In genomic region chr19:13689050-13689449, GRCh38 we compare ENCODE assay signal across 9 cellular contexts.
DNase-seq lines count a peak whose midpoint lies in the region; ATAC-seq and TF ChIP-seq lines count a peak whose summit lies in the region.
"Had no signal": no experiment of that assay in that cellular context is flagged by ENCODE, and none has a peak within 500 bp of the region (broad histone marks: within the 10 kb centered on the region; RNA-seq: fewer than 3 reads in every experiment).

No MANE protein-coding gene starts in this region.

- H3K23ac ChIP-seq in IMR-90 (ENCODE audit: low read depth, low read length): no peak overlapping the region

- TF ChIP-seq RAD21 in IMR-90 (IDR thresholded peaks at IDR 0.05; ENCODE audit: low read length): no peak

- H3K27ac Mint-ChIP-seq in activated CD4-positive, alpha-beta T cell treated with anti-CD3 and anti-CD28 coated beads, Interleukin-2, amount 10 ng/mL, durations not matched to agents 7 days and 5 days: no peak overlapping the region
- H3K27ac Mint-ChIP-seq in WTC11: no peak overlapping the region
- H3K27ac Mint-ChIP-seq in mesothelial cell of epicardium: no peak overlapping the region

- no peak overlapping the region for H2BK20ac ChIP-seq in IMR-90 (ENCODE audit: low read depth, low read length)

- POLR2A ChIA-PET in activated CD4-positive, alpha-beta T cell treated with anti-CD3 and anti-CD28 coated beads, Interleukin-2, amount 10 ng/mL, durations not matched to agents 7 days and 5 days (lab: Charles Lee): no interaction called here
- POLR2A ChIA-PET in IMR-90 (lab: Charles Lee; ENCODE audit: unreplicated experiment): no interaction called here
- POLR2A ChIA-PET in WTC11 (lab: Charles Lee): no interaction called here

- no peaks in the 10 kb centered on the region for H3K79me1 ChIP-seq in IMR-90 (ENCODE audit: low read depth in 1 of 2, low read length in 2 of 2)

- H2BK120ac ChIP-seq in IMR-90 (ENCODE audit: low read depth, low read length): no peak overlapping the region

- intact Hi-C loops in IMR-90 (cut with micrococcal nuclease) (no loop called here), mucosa of descending colon (cut with DNase I, micrococcal nuclease) (no loop called here), cardiac septum (cut with DNase I) (no loop called here)

- H3K9me3 Mint-ChIP-seq in activated CD4-positive, alpha-beta T cell treated with anti-CD3 and anti-CD28 coated beads, Interleukin-2, amount 10 ng/mL, durations not matched to agents 7 days and 5 days: no peaks in the 10 kb centered on the region
- H3K9me3 Mint-ChIP-seq in WTC11 (peaks cover 11% of the 10 kb centered on the region), mesothelial cell of epicardium (no peaks in the 10 kb centered on the region)

- dilution Hi-C loops in IMR-90 (cut with HindIII; ENCODE audit: low sequenced_read_pairs, unreplicated experiment): no loop called here

- H2BK15ac ChIP-seq in IMR-90 (ENCODE audit: low read depth, low read length): no peak overlapping the region

- H4K20me1 ChIP-seq in IMR-90 (ENCODE audit: insufficient read depth, low read length): no peaks in the 10 kb centered on the region

- no peaks in the 10 kb centered on the region for H3K36me3 Mint-ChIP-seq in activated CD4-positive, alpha-beta T cell treated with anti-CD3 and anti-CD28 coated beads, Interleukin-2, amount 10 ng/mL, durations not matched to agents 7 days and 5 days (ENCODE audit: low read depth)
- 0 out of 2 replicates have a peak, but pooled peaks cover 2% of the 10 kb centered on the region for H3K36me3 Mint-ChIP-seq in WTC11
- H3K36me3 Mint-ChIP-seq in mesothelial cell of epicardium: no peaks in the 10 kb centered on the region

- H3K27me3 ChIP-seq in IMR-90 (ENCODE audit: control insufficient read depth, insufficient read depth, low read length): peaks cover 9% of the 10 kb centered on the region

- no peak overlapping the region for H3K56ac ChIP-seq in IMR-90 (ENCODE audit: extremely low read depth, insufficient read depth, low read length)

- CTCF ChIA-PET in activated CD4-positive, alpha-beta T cell treated with anti-CD3 and anti-CD28 coated beads, Interleukin-2, amount 10 ng/mL, durations not matched to agents 7 days and 5 days (lab: Charles Lee): no interaction called here
- CTCF ChIA-PET in IMR-90 (lab: Yijun Ruan, JAX) (no interaction called here), WTC11 (lab: Charles Lee) (interaction anchor here (2.7 kb wide), 1 partner anchor 32 kb away, joined by 6 read pairs; no protein-coding TSS in a partner anchor)

- no peak overlapping the region for H2BK5ac ChIP-seq in IMR-90 (ENCODE audit: low read depth, low read length, poor library complexity, severe bottlenecking)

- no peak overlapping the region for H3K4me3 Mint-ChIP-seq in activated CD4-positive, alpha-beta T cell treated with anti-CD3 and anti-CD28 coated beads, Interleukin-2, amount 10 ng/mL, durations not matched to agents 7 days and 5 days
- H3K4me3 Mint-ChIP-seq in WTC11 (no peak overlapping the region), mesothelial cell of epicardium (no peak overlapping the region)

- H3K4me3 ChIP-seq in IMR-90 (ENCODE audit: insufficient read depth, low read depth, low read length) (no peak overlapping the region), mucosa of descending colon (no peak overlapping the region)

- H3K9me1 ChIP-seq in IMR-90 (ENCODE audit: insufficient read depth, low read length): no peaks in the 10 kb centered on the region

- H3K4ac ChIP-seq in IMR-90 (ENCODE audit: low read depth, low read length): no peak overlapping the region

- no peak overlapping the region for H3K4me2 ChIP-seq in IMR-90 (ENCODE audit: low read depth, low read length)

- no peak overlapping the region for H4K5ac ChIP-seq in IMR-90 (ENCODE audit: low read depth, low read length)

- peaks cover 3% of the 10 kb centered on the region for H3K27me3 Mint-ChIP-seq in activated CD4-positive, alpha-beta T cell treated with anti-CD3 and anti-CD28 coated beads, Interleukin-2, amount 10 ng/mL, durations not matched to agents 7 days and 5 days
- peaks cover 30% of the 10 kb centered on the region for H3K27me3 Mint-ChIP-seq in WTC11 (ENCODE audit: low read depth)
- peaks cover 32% of the 10 kb centered on the region for H3K27me3 Mint-ChIP-seq in mesothelial cell of epicardium (ENCODE audit: low read depth)

- in situ Hi-C loops in IMR-90 (cut with MboI; ENCODE audit: low sequenced_read_pairs): no loop called here

- no peak overlapping the region for H4K8ac ChIP-seq in IMR-90 (ENCODE audit: low read depth in 2 of 2, low read length in 2 of 2)

- DNase-seq in activated CD4-positive, alpha-beta T cell treated with anti-CD3 and anti-CD28 coated beads, Interleukin-2, amount 10 ng/mL, durations not matched to agents 7 days and 5 days: peak; percentile 10
- no peak for DNase-seq in activated CD4-positive, alpha-beta T cell treated with anti-CD3 and anti-CD28 coated beads, Interleukin-2, amount 50 U/mL, for 1 hour
- DNase-seq in IMR-90: peak; percentile 15
- peak; percentile 19 for DNase-seq in WTC11 (ENCODE audit: low spot score)
- DNase-seq in mucosa of descending colon: peak in 1 of 3 donors; percentile 28
- no peak for DNase-seq in cardiac septum (ENCODE audit: low spot score)
- no peak for DNase-seq in midbrain (lab: John Stamatoyannopoulos, UW)
- DNase-seq in mesothelial cell of epicardium (ENCODE audit: low spot score in 2 of 2, unreplicated experiment in 2 of 2): no peak

- H3K4me1 Mint-ChIP-seq in activated CD4-positive, alpha-beta T cell treated with anti-CD3 and anti-CD28 coated beads, Interleukin-2, amount 10 ng/mL, durations not matched to agents 7 days and 5 days: peaks cover 2% of the 10 kb centered on the region
- peaks cover 5% of the 10 kb centered on the region for H3K4me1 Mint-ChIP-seq in WTC11
- no peaks in the 10 kb centered on the region for H3K4me1 Mint-ChIP-seq in mesothelial cell of epicardium

- ATAC-seq in IMR-90 (ENCODE audit: low read depth) (peak; percentile 49; the same call in 1 of the 2 replicates), WTC11 (peak; percentile 86), mucosa of descending colon (peak; percentile 40)

- no peaks in the 10 kb centered on the region for H3K4me1 ChIP-seq in IMR-90 (ENCODE audit: control insufficient read depth, insufficient read depth, low read length)
- no peaks in the 10 kb centered on the region for H3K4me1 ChIP-seq in mucosa of descending colon (ENCODE audit: low read depth)

- H4K91ac ChIP-seq in IMR-90 (ENCODE audit: insufficient read depth, low read depth, low read length): no peak overlapping the region

- no peaks in the 10 kb centered on the region for H3K36me3 ChIP-seq in IMR-90 (ENCODE audit: control insufficient read depth, insufficient read depth, low read length)
- no peaks in the 10 kb centered on the region for H3K36me3 ChIP-seq in mucosa of descending colon (ENCODE audit: low read depth)
- H3K36me3 ChIP-seq: neutrophil had no signal

- BruUV-seq in IMR-90 (replicated peaks; lab: Mats Ljungman, UMichigan): no TSS peak

- H3K27ac ChIP-seq in IMR-90 (ENCODE audit: insufficient read depth, low read length): no peak overlapping the region
- H3K27ac ChIP-seq: neutrophil had no signal

- peaks cover 2% of the 10 kb centered on the region; the same call in 1 of the 2 replicates for H3K9me3 ChIP-seq in IMR-90 (ENCODE audit: control insufficient read depth, insufficient read depth, low read length)
- H3K9me3 ChIP-seq in mucosa of descending colon: no peaks in the 10 kb centered on the region
- H3K9me3 ChIP-seq: neutrophil had no signal

- no peak overlapping the region for H2AK9ac ChIP-seq in IMR-90 (replicated peaks; ENCODE audit: low read depth, low read length, poor library complexity)

- no peak overlapping the region for H3K14ac ChIP-seq in IMR-90 (replicated peaks; ENCODE audit: low read depth, low read length)

- no peak overlapping the region for H3K18ac ChIP-seq in IMR-90 (ENCODE audit: low read depth, low read length)

- H2AFZ ChIP-seq in IMR-90 (replicated peaks; ENCODE audit: low read length, poor library complexity): peak overlapping the region; percentile 63

- TF ChIP-seq CTCF in IMR-90 (conservative IDR thresholded peaks at IDR 0.05; ENCODE audit: low read depth, low read length) (no peak), WTC11 (IDR thresholded peaks at IDR 0.05) (no peak), mucosa of descending colon (IDR thresholded peaks at IDR 0.05) (no peak), mesothelial cell of epicardium (IDR thresholded peaks at IDR 0.05; ENCODE audit: unreplicated experiment) (no peak)

- H2AK5ac ChIP-seq in IMR-90 (ENCODE audit: low read depth, low read length): no peak overlapping the region

- 70% methylated on average over 2 of the region's 3 CpGs; no CpG with 5 or more reads in 1 of the 2 experiments for WGBS in IMR-90 (ENCODE audit: extremely low coverage in 2 of 2, insufficient read length in 1 of 2), 2 experiments

- TF ChIP-seq POLR2A in IMR-90 (IDR thresholded peaks at IDR 0.05; ENCODE audit: low read depth, low read length): no peak

- H3K9ac ChIP-seq in IMR-90 (ENCODE audit: low read depth, low read length): no peak overlapping the region

TF ChIP-seq in IMR-90, 13 proteins besides CTCF, POLR2A, EP300 and RAD21:
- no peak for TF ChIP-seq MAZ (IDR thresholded peaks at IDR 0.05; ENCODE audit: borderline replicate concordance, low read depth, low read length)
- TF ChIP-seq RCOR1 (IDR thresholded peaks at IDR 0.05; ENCODE audit: insufficient replicate concordance, low read length): no peak
- TF ChIP-seq, protein P1, sequence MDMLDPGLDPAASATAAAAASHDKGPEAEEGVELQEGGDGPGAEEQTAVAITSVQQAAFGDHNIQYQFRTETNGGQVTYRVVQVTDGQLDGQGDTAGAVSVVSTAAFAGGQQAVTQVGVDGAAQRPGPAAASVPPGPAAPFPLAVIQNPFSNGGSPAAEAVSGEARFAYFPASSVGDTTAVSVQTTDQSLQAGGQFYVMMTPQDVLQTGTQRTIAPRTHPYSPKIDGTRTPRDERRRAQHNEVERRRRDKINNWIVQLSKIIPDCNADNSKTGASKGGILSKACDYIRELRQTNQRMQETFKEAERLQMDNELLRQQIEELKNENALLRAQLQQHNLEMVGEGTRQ (IDR thresholded peaks at IDR 0.05; ENCODE audit: low read depth, low read length): peak; percentile 84
- no peak for TF ChIP-seq MXI1 (IDR thresholded peaks at IDR 0.05; ENCODE audit: borderline replicate concordance, low read depth, low read length)
TF ChIP-seq in IMR-90: peak in this region for 1.

TF ChIP-seq in WTC11, 78 proteins besides CTCF, POLR2A, EP300 and RAD21 (continues in another document):
- TF ChIP-seq, protein P2, sequence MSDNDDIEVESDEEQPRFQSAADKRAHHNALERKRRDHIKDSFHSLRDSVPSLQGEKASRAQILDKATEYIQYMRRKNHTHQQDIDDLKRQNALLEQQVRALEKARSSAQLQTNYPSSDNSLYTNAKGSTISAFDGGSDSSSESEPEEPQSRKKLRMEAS (CRISPR knock-in tag; IDR thresholded peaks at IDR 0.05): peak; percentile 84
- TF ChIP-seq, protein P3, sequence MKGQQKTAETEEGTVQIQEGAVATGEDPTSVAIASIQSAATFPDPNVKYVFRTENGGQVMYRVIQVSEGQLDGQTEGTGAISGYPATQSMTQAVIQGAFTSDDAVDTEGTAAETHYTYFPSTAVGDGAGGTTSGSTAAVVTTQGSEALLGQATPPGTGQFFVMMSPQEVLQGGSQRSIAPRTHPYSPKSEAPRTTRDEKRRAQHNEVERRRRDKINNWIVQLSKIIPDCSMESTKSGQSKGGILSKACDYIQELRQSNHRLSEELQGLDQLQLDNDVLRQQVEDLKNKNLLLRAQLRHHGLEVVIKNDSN (CRISPR knock-in tag; IDR thresholded peaks at IDR 0.05): peak; percentile 95

Comparison
In these comparisons a context has a peak if more than half of its experiments do, and no peak if none do; other contexts are left out.
1. DNase-seq: peak in activated CD4-positive, alpha-beta T cell treated with anti-CD3 and anti-CD28 coated beads, Interleukin-2, amount 10 ng/mL, durations not matched to agents 7 days and 5 days (single experiment), IMR-90 (single experiment) and WTC11 (single experiment); none in activated CD4-positive, alpha-beta T cell treated with anti-CD3 and anti-CD28 coated beads, Interleukin-2, amount 50 U/mL, for 1 hour (single experiment), cardiac septum (single experiment), midbrain (single experiment) and mesothelial cell of epicardium (0 of 2).
2. Peak in every context shown above with its lines, with median percentiles within 50 percentile points of each other: ATAC-seq.